7 cellular contexts compared by ENCODE assay signal in the genomic region with DNA sequence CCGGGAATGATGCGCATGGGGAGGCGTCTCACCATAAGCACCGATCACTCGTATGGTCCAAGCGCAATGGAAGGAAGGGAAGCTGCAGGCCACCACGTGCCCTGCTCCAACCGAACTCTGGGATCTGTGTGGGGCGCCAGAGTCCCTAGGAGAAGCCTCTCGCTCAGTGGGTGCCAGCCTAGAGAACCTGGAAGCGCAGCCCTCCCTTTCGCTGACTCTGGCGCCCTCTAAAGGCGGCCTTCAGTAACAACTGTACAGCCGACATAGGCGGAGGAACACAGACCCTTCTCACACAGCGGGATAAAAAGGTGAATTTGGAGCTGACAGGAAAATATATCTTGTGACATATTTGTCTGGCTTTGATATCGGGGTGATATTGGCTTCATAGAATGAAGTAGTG.
DNase-seq lines count a peak whose midpoint lies in the region; ATAC-seq and TF ChIP-seq lines count a peak whose summit lies in the region.

No MANE protein-coding gene starts in this region.

- H3K4me3 Mint-ChIP-seq in stimulated activated naive B cell treated with anti-CD40 and anti-IgM and Interleukin-4, amounts not matched to agents 10 μg/mL and 1 μg/mL and 100 μg/mL, for 72 hours = no peak overlapping the region

- no peaks in the 10 kb centered on the region for H3K4me1 Mint-ChIP-seq in stimulated activated naive B cell treated with anti-CD40 and anti-IgM and Interleukin-4, amounts not matched to agents 10 μg/mL and 1 μg/mL and 100 μg/mL, for 72 hours

- peaks cover 2 to 4% of the 10 kb centered on the region in 2 donors for H3K9me3 Mint-ChIP-seq in stimulated activated naive B cell treated with anti-CD40 and anti-IgM and Interleukin-4, amounts not matched to agents 10 μg/mL and 1 μg/mL and 100 μg/mL, for 72 hours

- DNase-seq in Kasumi-1 (lab: John Stamatoyannopoulos, UW) = peak; percentile 35 to 45
- DNase-seq in SW480 (ENCODE audit: low spot score) = peak; percentile 27
- DNase-seq in astrocyte of the hippocampus (ENCODE audit: low read depth, low spot score) = peak; percentile 16
- DNase-seq in left kidney (ENCODE audit: low read depth, low spot score) = peak; percentile 42
- DNase-seq in stimulated activated naive B cell treated with anti-CD40 and anti-IgM and Interleukin-4, amounts not matched to agents 10 μg/mL and 1 μg/mL and 100 μg/mL, for 72 hours = peak; percentile 1

- peak; percentile 39 to 64 for ATAC-seq in stimulated activated naive B cell treated with anti-CD40 and anti-IgM and Interleukin-4, amounts not matched to agents 10 μg/mL and 1 μg/mL and 100 μg/mL, for 72 hours (replicated peaks)
- ATAC-seq in HG02970 (IDR thresholded peaks at IDR 0.05; ENCODE audit: low FRiP score, unreplicated experiment) = no peak

- H3K36me3 Mint-ChIP-seq in stimulated activated naive B cell treated with anti-CD40 and anti-IgM and Interleukin-4, amounts not matched to agents 10 μg/mL and 1 μg/mL and 100 μg/mL, for 72 hours = no peaks in the 10 kb centered on the region

- TF ChIP-seq CTCF in GM12874 (IDR thresholded peaks at IDR 0.05; ENCODE audit: insufficient read depth, low read depth, low read length) = peak; percentile 43; the same call in 1 of the 2 replicates

- H3K27me3 Mint-ChIP-seq in stimulated activated naive B cell treated with anti-CD40 and anti-IgM and Interleukin-4, amounts not matched to agents 10 μg/mL and 1 μg/mL and 100 μg/mL, for 72 hours = peaks cover 5 to 12% of the 10 kb centered on the region in 2 donors

- H3K27ac Mint-ChIP-seq in stimulated activated naive B cell treated with anti-CD40 and anti-IgM and Interleukin-4, amounts not matched to agents 10 μg/mL and 1 μg/mL and 100 μg/mL, for 72 hours = no peak overlapping the region
